In the genomic region with DNA sequence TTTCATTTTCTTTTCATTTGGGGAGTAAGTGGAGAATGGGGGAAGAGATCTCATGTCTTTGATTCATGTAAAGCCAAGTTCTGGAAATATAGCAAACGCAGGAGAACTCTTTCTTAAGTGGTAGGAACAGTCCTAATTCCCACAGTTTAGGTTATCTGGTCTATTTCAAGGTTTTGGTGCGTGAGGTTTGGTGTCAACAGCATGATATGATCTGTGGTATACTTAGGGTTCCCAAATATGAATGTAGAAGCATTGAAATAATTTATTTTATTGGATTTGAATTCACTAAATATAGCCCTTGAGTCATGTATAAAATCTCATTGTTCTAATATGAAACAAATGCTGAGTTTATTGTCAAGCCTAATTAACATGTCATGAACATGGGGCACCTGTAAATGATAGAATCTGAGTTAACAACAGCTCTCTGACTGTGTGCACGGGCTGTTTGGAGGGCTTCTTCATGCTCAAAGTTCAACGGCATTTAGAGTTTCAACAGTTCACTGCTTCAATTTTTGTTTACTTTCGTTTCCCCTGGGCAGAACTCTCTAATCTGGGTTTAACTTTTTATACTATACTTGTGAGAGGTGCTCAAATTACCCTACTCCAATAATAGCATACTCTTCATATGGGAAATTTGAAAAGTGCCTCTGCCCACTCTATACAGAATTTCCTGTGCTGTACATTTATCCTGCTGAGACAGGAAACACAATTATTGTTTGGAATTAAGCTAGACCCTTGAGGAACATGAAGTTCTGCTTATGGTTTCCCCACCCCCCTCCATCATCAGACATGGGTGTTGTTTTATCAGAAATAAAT, we compare ENCODE assay signal across 1 cellular context.
TF ChIP-seq lines count a peak whose summit lies in the region.

No MANE protein-coding gene starts in this region.

TF ChIP-seq in SK-N-SH, 30 proteins besides CTCF, POLR2A, EP300 and RAD21 (continued from another document):
- no peak for TF ChIP-seq GATA2 (CRISPR knock-in tag; IDR thresholded peaks at IDR 0.05)
- TF ChIP-seq GABPA (IDR thresholded peaks at IDR 0.05; ENCODE audit: low read depth): no peak
